13 cellular contexts compared by ENCODE assay signal in the genomic region with DNA sequence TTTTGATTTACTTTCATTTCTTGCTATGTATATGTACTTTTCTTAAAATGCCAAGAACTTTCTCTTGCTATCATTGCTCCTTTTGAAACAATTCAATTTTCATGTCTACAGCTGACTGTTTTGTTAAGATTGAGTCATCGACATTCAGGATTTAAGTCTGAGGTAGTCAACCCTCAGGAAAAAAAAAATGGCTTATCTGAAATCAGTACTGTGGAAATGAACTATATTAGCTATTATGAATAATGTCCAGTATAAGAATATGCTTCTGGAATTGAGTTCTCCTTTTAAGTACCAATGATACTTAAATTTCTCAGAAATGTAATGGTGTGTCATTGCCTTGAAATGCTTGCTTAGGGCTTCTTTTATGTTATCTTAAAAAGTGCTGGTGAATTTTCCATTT. TPM values are rescaled to one million over a fixed set of nuclear protein-coding genes. Genes with fewer than 3 reads are reported as not detected.
DNase-seq lines count a peak whose midpoint lies in the region; ATAC-seq and TF ChIP-seq lines count a peak whose summit lies in the region.
"Had no signal": no experiment of that assay in that cellular context is flagged by ENCODE, and none has a peak within 500 bp of the region (broad histone marks: within the 10 kb centered on the region; RNA-seq: fewer than 3 reads in every experiment).

No MANE protein-coding gene starts in this region.

- DNase-seq in activated naive CD4-positive, alpha-beta T cell treated with anti-CD3 and anti-CD28 coated beads, Interleukin-2, amount 50 U/mL, for 72 hours (ENCODE audit: low spot score in 2 of 2): no peak
- no peak for DNase-seq in activated naive CD4-positive, alpha-beta T cell (lab: John Stamatoyannopoulos, UW)
- no peak for DNase-seq in activated T-helper 1 cell treated with anti-CD3 and anti-CD28 coated beads, Interleukin-12 subunit alpha, Interleukin-12 subunit beta, Interleukin-2, Interleukin-4 antibody, amounts not matched to agents 30 ng/mL and 10 ng/mL and 1 ng/mL, durations not matched to agents 14 hours and 24 hours and 36 hours (ENCODE audit: low spot score)
- DNase-seq in fibroblast of pulmonary artery (ENCODE audit: low read depth): peak; percentile 61
- DNase-seq in stromal cell of bone marrow (ENCODE audit: low read depth): peak; percentile 39
- DNase-seq in SHP77 (lab: John Stamatoyannopoulos, UW): no peak
- DNase-seq in NCI-H510A (lab: John Stamatoyannopoulos, UW): no peak
- DNase-seq: activated CD4-positive, alpha-beta T cell treated with anti-CD3 and anti-CD28 coated beads for 48 hours; body of pancreas; erythroblast; H9; KBM-7 had no signal

- no peak overlapping the region for H3K4me3 ChIP-seq in fibroblast of pulmonary artery (replicated peaks; ENCODE audit: low read depth, low read length)
- H3K4me3 ChIP-seq: body of pancreas had no signal

- H3K4me1 Mint-ChIP-seq in activated T-helper 1 cell treated with anti-CD3 and anti-CD28 coated beads, Interleukin-12 subunit alpha, Interleukin-12 subunit beta, Interleukin-2, Interleukin-4 antibody, amounts not matched to agents 30 ng/mL and 10 ng/mL and 1 ng/mL, durations not matched to agents 14 hours and 24 hours and 36 hours (ENCODE audit: low read depth): peaks cover 86% of the 10 kb centered on the region

- no peaks in the 10 kb centered on the region for H3K9me3 Mint-ChIP-seq in activated naive CD4-positive, alpha-beta T cell treated with anti-CD3 and anti-CD28 coated beads, Interleukin-2, amount 50 U/mL, for 72 hours
- H3K9me3 Mint-ChIP-seq in activated T-helper 1 cell treated with anti-CD3 and anti-CD28 coated beads, Interleukin-12 subunit alpha, Interleukin-12 subunit beta, Interleukin-2, Interleukin-4 antibody, amounts not matched to agents 30 ng/mL and 10 ng/mL and 1 ng/mL, durations not matched to agents 14 hours and 24 hours and 36 hours: no peaks in the 10 kb centered on the region

- intact Hi-C loops in activated T-helper 1 cell treated with anti-CD3 and anti-CD28 coated beads, Interleukin-12 subunit alpha, Interleukin-12 subunit beta, Interleukin-2, Interleukin-4 antibody, amounts not matched to agents 30 ng/mL and 10 ng/mL and 1 ng/mL, durations not matched to agents 14 hours and 24 hours and 36 hours (cut with micrococcal nuclease): no loop called here

- peaks cover 40 to 65% of the 10 kb centered on the region in 2 donors for H3K36me3 Mint-ChIP-seq in activated naive CD4-positive, alpha-beta T cell treated with anti-CD3 and anti-CD28 coated beads, Interleukin-2, amount 50 U/mL, for 72 hours
- peaks cover 68% of the 10 kb centered on the region for H3K36me3 Mint-ChIP-seq in activated T-helper 1 cell treated with anti-CD3 and anti-CD28 coated beads, Interleukin-12 subunit alpha, Interleukin-12 subunit beta, Interleukin-2, Interleukin-4 antibody, amounts not matched to agents 30 ng/mL and 10 ng/mL and 1 ng/mL, durations not matched to agents 14 hours and 24 hours and 36 hours (ENCODE audit: low read depth)

- no peak for TF ChIP-seq CTCF in fibroblast of pulmonary artery (IDR thresholded peaks at IDR 0.05; ENCODE audit: low read length, missing control alignments)

- H3K4me3 Mint-ChIP-seq in activated T-helper 1 cell treated with anti-CD3 and anti-CD28 coated beads, Interleukin-12 subunit alpha, Interleukin-12 subunit beta, Interleukin-2, Interleukin-4 antibody, amounts not matched to agents 30 ng/mL and 10 ng/mL and 1 ng/mL, durations not matched to agents 14 hours and 24 hours and 36 hours: peak overlapping the region; percentile 55
- H3K4me3 Mint-ChIP-seq: H9 had no signal

- no peaks in the 10 kb centered on the region for H3K27me3 Mint-ChIP-seq in activated T-helper 1 cell treated with anti-CD3 and anti-CD28 coated beads, Interleukin-12 subunit alpha, Interleukin-12 subunit beta, Interleukin-2, Interleukin-4 antibody, amounts not matched to agents 30 ng/mL and 10 ng/mL and 1 ng/mL, durations not matched to agents 14 hours and 24 hours and 36 hours (ENCODE audit: insufficient read depth)

- H3K27ac Mint-ChIP-seq in activated naive CD4-positive, alpha-beta T cell treated with anti-CD3 and anti-CD28 coated beads, Interleukin-2, amount 50 U/mL, for 72 hours: peak overlapping the region; percentile 88 to 98
- H3K27ac Mint-ChIP-seq in activated T-helper 1 cell treated with anti-CD3 and anti-CD28 coated beads, Interleukin-12 subunit alpha, Interleukin-12 subunit beta, Interleukin-2, Interleukin-4 antibody, amounts not matched to agents 30 ng/mL and 10 ng/mL and 1 ng/mL, durations not matched to agents 14 hours and 24 hours and 36 hours: peak overlapping the region; percentile 89
- H3K27ac Mint-ChIP-seq: H9 had no signal

- peak; percentile 19 to 27 for ATAC-seq in activated naive CD4-positive, alpha-beta T cell treated with anti-CD3 and anti-CD28 coated beads, Interleukin-2, amount 50 U/mL, for 72 hours
- no peak for ATAC-seq in GM21447 (IDR thresholded peaks at IDR 0.05; ENCODE audit: unreplicated experiment)
- ATAC-seq: body of pancreas had no signal

RNA-seq across cellular contexts. Expression of a gene that starts 37.9 kb away (rescaled TPM):
- total RNA-seq in activated naive CD4-positive, alpha-beta T cell treated with anti-CD3 and anti-CD28 coated beads, Interleukin-2, amount 50 U/mL, for 72 hours: 100 to 1,000 TPM; 110 to 146 TPM
- total RNA-seq in activated T-helper 1 cell treated with anti-CD3 and anti-CD28 coated beads, Interleukin-12 subunit alpha, Interleukin-12 subunit beta, Interleukin-2, Interleukin-4 antibody, amounts not matched to agents 30 ng/mL and 10 ng/mL and 1 ng/mL, durations not matched to agents 14 hours and 24 hours and 36 hours: 214 and 219 TPM in 2 replicates

RNA-seq across cellular contexts. Expression of a gene that starts 58.6 kb away (rescaled TPM):
- 10 to 100 TPM; 49.7 to 85.1 TPM for total RNA-seq in activated naive CD4-positive, alpha-beta T cell treated with anti-CD3 and anti-CD28 coated beads, Interleukin-2, amount 50 U/mL, for 72 hours
- total RNA-seq in activated T-helper 1 cell treated with anti-CD3 and anti-CD28 coated beads, Interleukin-12 subunit alpha, Interleukin-12 subunit beta, Interleukin-2, Interleukin-4 antibody, amounts not matched to agents 30 ng/mL and 10 ng/mL and 1 ng/mL, durations not matched to agents 14 hours and 24 hours and 36 hours: 65.6 and 78.2 TPM in 2 replicates

Comparison
In these comparisons a context has a peak if more than half of its experiments do, and no peak if none do; other contexts are left out.
1. DNase-seq: peak in fibroblast of pulmonary artery (single experiment) and stromal cell of bone marrow (single experiment); none in activated naive CD4-positive, alpha-beta T cell treated with anti-CD3 and anti-CD28 coated beads, Interleukin-2, amount 50 U/mL, for 72 hours (0 of 2), activated naive CD4-positive, alpha-beta T cell (0 of 4), activated T-helper 1 cell treated with anti-CD3 and anti-CD28 coated beads, Interleukin-12 subunit alpha, Interleukin-12 subunit beta, Interleukin-2, Interleukin-4 antibody, amounts not matched to agents 30 ng/mL and 10 ng/mL and 1 ng/mL, durations not matched to agents 14 hours and 24 hours and 36 hours (single experiment), SHP77 (0 of 2) and NCI-H510A (single experiment).